9 cellular contexts compared by ENCODE assay signal in genomic region chr10:119412831-119413737, GRCh38.
DNase-seq lines count a peak whose midpoint lies in the region; ATAC-seq and TF ChIP-seq lines count a peak whose summit lies in the region.
"Had no signal": no experiment of that assay in that cellular context is flagged by ENCODE, and none has a peak within 500 bp of the region (broad histone marks: within the 10 kb centered on the region; RNA-seq: fewer than 3 reads in every experiment).

No MANE protein-coding gene starts in this region.

- CTCF ChIA-PET in SK-N-SH (lab: Yijun Ruan, JAX): interaction anchor here (0.9 to 7.5 kb wide), 4 partner anchors 32 to 214 kb away, joined by 3 to 87 read pairs (median 28); partner anchors contain the start of gene GRK5

- no peaks in the 10 kb centered on the region for H3K79me2 ChIP-seq in SK-N-SH (ENCODE audit: insufficient read depth)

- H3K36me3 ChIP-seq in SK-N-SH (replicated peaks in 1 of 2; ENCODE audit: control insufficient read depth in 1 of 2, insufficient read depth in 2 of 2, low read length in 1 of 2) (no peaks in the 10 kb centered on the region), heart right ventricle (no peaks in the 10 kb centered on the region), prostate gland (no peaks in the 10 kb centered on the region)
- H3K36me3 ChIP-seq in effector memory CD4-positive, alpha-beta T cell (ENCODE audit: control insufficient read depth, insufficient read depth, low read length): no peaks in the 10 kb centered on the region

- H3K9ac ChIP-seq in SK-N-SH: no peak overlapping the region

- ATAC-seq in heart right ventricle: no peak
- no peak for ATAC-seq in effector memory CD8-positive, alpha-beta T cell (replicated peaks)

- TF ChIP-seq POLR2A in prostate gland (IDR thresholded peaks at IDR 0.05): no peak

- POLR2A ChIA-PET in SK-N-SH (lab: Yijun Ruan, JAX): interaction anchor here (1.4 kb wide), 1 partner anchor 9 kb away, joined by 8 read pairs; no protein-coding TSS in a partner anchor

- H3F3A ChIP-seq in SK-N-SH (replicated peaks; ENCODE audit: insufficient read depth): no peaks in the 10 kb centered on the region

- no peak overlapping the region for H3K27ac Mint-ChIP-seq in effector memory CD8-positive, alpha-beta T cell

- TF ChIP-seq CTCF in SK-N-SH (IDR thresholded peaks at IDR 0.05) (no peak), heart right ventricle (IDR thresholded peaks at IDR 0.05) (no peak), prostate gland (IDR thresholded peaks at IDR 0.05) (no peak)

- no peaks in the 10 kb centered on the region for H3K27me3 Mint-ChIP-seq in effector memory CD8-positive, alpha-beta T cell

- intact Hi-C loops in heart right ventricle (cut with DNase I) (loop anchor here in 5 of 10 donors (5.0 to 10.0 kb wide), 4 partner anchors 41 to 208 kb away; partner anchors contain the start of gene GRK5 (in 1 of the 5)), prostate gland (cut with DNase I) (loop anchor here (2.0 to 10.0 kb wide), 3 partner anchors 41 to 206 kb away; partner anchors contain the start of gene GRK5)

- H2AFZ ChIP-seq in SK-N-SH (ENCODE audit: low read depth): no peak overlapping the region

- H3K4me1 ChIP-seq in SK-N-SH (ENCODE audit: control insufficient read depth in 1 of 2, insufficient read depth in 2 of 2, low read depth in 1 of 2, low read length in 1 of 2) (peaks cover 7 to 62% of the 10 kb centered on the region in 2 experiments; a peak in 2 of 4 replicates), heart right ventricle (peaks cover 26 to 95% (median 70%) of the 10 kb centered on the region in 9 donors), prostate gland (replicated peaks) (no peaks in the 10 kb centered on the region)
- no peaks in the 10 kb centered on the region for H3K4me1 ChIP-seq in effector memory CD4-positive, alpha-beta T cell (ENCODE audit: control insufficient read depth, insufficient read depth, low read length, poor library complexity, severe bottlenecking)

- H3K9me3 ChIP-seq in SK-N-SH (no peaks in the 10 kb centered on the region), heart right ventricle (no peaks in the 10 kb centered on the region), prostate gland (no peaks in the 10 kb centered on the region)
- H3K9me3 ChIP-seq in effector memory CD4-positive, alpha-beta T cell (ENCODE audit: control insufficient read depth, low read length): no peaks in the 10 kb centered on the region

- H3K4me2 ChIP-seq in SK-N-SH: peak overlapping the region; percentile 31; the same call in 1 of the 2 replicates

- TF ChIP-seq RAD21 in SK-N-SH (IDR thresholded peaks at IDR 0.05; ENCODE audit: low read length): no peak

- H3K4me3 ChIP-seq in SK-N-SH (ENCODE audit: low read depth in 2 of 2, low read length in 1 of 2) (no peak overlapping the region), heart right ventricle (no peak overlapping the region), prostate gland (no peak overlapping the region)
- no peak overlapping the region for H3K4me3 ChIP-seq in effector memory CD4-positive, alpha-beta T cell (ENCODE audit: insufficient read depth, low read depth, low read length, poor library complexity, severe bottlenecking)

- no peaks in the 10 kb centered on the region for H3K9me3 Mint-ChIP-seq in effector memory CD8-positive, alpha-beta T cell

- no peak overlapping the region for H3K4me3 Mint-ChIP-seq in effector memory CD8-positive, alpha-beta T cell

- DNase-seq in G401 (ENCODE audit: low spot score) (peak; percentile 90), SK-N-SH (peak; percentile 87), heart right ventricle (no peak), prostate gland (ENCODE audit: low spot score) (no peak), NK-92 (lab: John Stamatoyannopoulos, UW; ENCODE audit: unreplicated experiment) (no peak), NCI-H187 treated with DMSO at 0.1 percent for 48 hours (lab: John Stamatoyannopoulos, UW) (no peak)
- no peak for DNase-seq in effector memory CD4-positive, alpha-beta T cell
- DNase-seq in effector memory CD8-positive, alpha-beta T cell: no peak
- DNase-seq: MV-4-11 had no signal

- H3K27ac ChIP-seq in SK-N-SH (ENCODE audit: low read depth in 2 of 2, low read length in 1 of 2) (peak overlapping the region; percentile 36 to 95; a peak in 3 of 4 replicates), heart right ventricle (peak overlapping the region; percentile 17 to 92 (median 83)), prostate gland (peak overlapping the region; percentile 49 to 53)
- H3K27ac ChIP-seq in effector memory CD4-positive, alpha-beta T cell (ENCODE audit: insufficient read depth, low read length, poor library complexity, severe bottlenecking): no peak overlapping the region

- H3K36me3 Mint-ChIP-seq in effector memory CD8-positive, alpha-beta T cell (ENCODE audit: insufficient read depth): peaks cover 3% of the 10 kb centered on the region

- H3K4me1 Mint-ChIP-seq in effector memory CD8-positive, alpha-beta T cell (ENCODE audit: low read depth in 2 of 2): peaks cover 0 to 3% of the 10 kb centered on the region in 2 donors

- no peak for TF ChIP-seq EP300 in SK-N-SH (IDR thresholded peaks at IDR 0.05; ENCODE audit: borderline replicate concordance in 1 of 2, low read depth in 1 of 2, low read length in 1 of 2)

- H4K20me1 ChIP-seq in SK-N-SH (ENCODE audit: insufficient read depth): no peaks in the 10 kb centered on the region

- in situ Hi-C loops in G401 (cut with HindIII; ENCODE audit: low sequenced_read_pairs): no loop called here

- H3K9me2 ChIP-seq in SK-N-SH: no peaks in the 10 kb centered on the region

- H3K27me3 ChIP-seq in SK-N-SH (ENCODE audit: insufficient read depth) (no peaks in the 10 kb centered on the region), heart right ventricle (no peaks in the 10 kb centered on the region), prostate gland (replicated peaks; ENCODE audit: insufficient read depth) (no peaks in the 10 kb centered on the region)
- no peaks in the 10 kb centered on the region for H3K27me3 ChIP-seq in effector memory CD4-positive, alpha-beta T cell (replicated peaks; ENCODE audit: control insufficient read depth, insufficient read depth, low read length, poor library complexity, severe bottlenecking)

- 66% methylated on average over 17 of the region's 25 CpGs for WGBS in SK-N-SH (ENCODE audit: low lambda C conversion rate)
- WGBS in heart right ventricle, 2 donors: 73 to 74% methylated on average over 25 of the region's 25 CpGs
- WGBS in prostate gland: 61% methylated on average over 25 of the region's 25 CpGs

TF ChIP-seq in SK-N-SH, 30 proteins besides CTCF, POLR2A, EP300 and RAD21:
- TF ChIP-seq FOXJ3 (CRISPR knock-in tag; IDR thresholded peaks at IDR 0.05) (peak; percentile 69; the same call in 1 of the 2 replicates), MEF2A (IDR thresholded peaks at IDR 0.05; ENCODE audit: borderline replicate concordance, low read depth) (no peak), TEAD4 (IDR thresholded peaks at IDR 0.05; ENCODE audit: borderline replicate concordance, insufficient read depth) (no peak), TCF12 (IDR thresholded peaks at IDR 0.05) (peak; percentile 93), RCOR1 (IDR thresholded peaks at IDR 0.05; ENCODE audit: low read length) (peak; percentile 98), POLR2AphosphoS5 (IDR thresholded peaks at IDR 0.05; ENCODE audit: low read depth, low read length) (0 out of 2 replicates have a peak, but pooled peaks have one; percentile 26), CHD2 (IDR thresholded peaks at IDR 0.05; ENCODE audit: low read length, partially characterized antibody) (peak; percentile 58), GABPA (IDR thresholded peaks at IDR 0.05; ENCODE audit: low read depth) (no peak)

Comparison
In these comparisons a context has a peak if more than half of its experiments do, and no peak if none do; other contexts are left out.
1. DNase-seq: peak in G401 (single experiment) and SK-N-SH (single experiment); none in heart right ventricle (0 of 2), prostate gland (single experiment), NK-92 (single experiment), effector memory CD4-positive, alpha-beta T cell (0 of 3), NCI-H187 treated with DMSO at 0.1 percent for 48 hours (single experiment) and effector memory CD8-positive, alpha-beta T cell (0 of 3).